In genomic region chrX:43005561-43005960, GRCh38 we compare ENCODE assay signal across 24 cellular contexts.
A peak's percentile ranks its signal among the peaks of the same experiment; 100 is the strongest.
DNase-seq lines count a peak whose midpoint lies in the region; ATAC-seq, FAIRE-seq and TF ChIP-seq lines count a peak whose summit lies in the region.
"Had no signal": no experiment of that assay in that cellular context is flagged by ENCODE, and none has a peak within 500 bp of the region (broad histone marks: within the 10 kb centered on the region; RNA-seq: fewer than 3 reads in every experiment).

No MANE protein-coding gene starts in this region.

- H3K27me3 ChIP-seq in GM23338 (ENCODE audit: insufficient read depth): no peaks in the 10 kb centered on the region
- H3K27me3 ChIP-seq in Loucy (ENCODE audit: insufficient read depth, low read length, poor library complexity, severe bottlenecking): no peaks in the 10 kb centered on the region
- no peaks in the 10 kb centered on the region for H3K27me3 ChIP-seq in bronchial epithelial cell (ENCODE audit: control insufficient read depth, insufficient read depth, low read length)
- no peaks in the 10 kb centered on the region for H3K27me3 ChIP-seq in iPS-20b (ENCODE audit: insufficient read depth, low read length)
- H3K27me3 ChIP-seq in ascending aorta: no peaks in the 10 kb centered on the region
- H3K27me3 ChIP-seq: MG63 had no signal

- H3K4me2 ChIP-seq in GM23338 (no peak overlapping the region), Loucy (ENCODE audit: low read depth, low read length, poor library complexity, severe bottlenecking) (no peak overlapping the region)
- H3K4me2 ChIP-seq: A549, PC-9 had no signal

- no peak overlapping the region for H3K4me3 Mint-ChIP-seq in GM23338
- H3K4me3 Mint-ChIP-seq in chondrocyte (ENCODE audit: unreplicated experiment): no peak overlapping the region
- H3K4me3 Mint-ChIP-seq: B cell, CD14-positive monocyte had no signal

- intact Hi-C loops in ascending aorta (cut with DNase I): no loop called here

- no peak; the same call in 2 of the 3 replicates for ATAC-seq in GM23338
- ATAC-seq: A549 had no signal

- H3K9me3 Mint-ChIP-seq in GM23338 (peaks cover 7% of the 10 kb centered on the region), chondrocyte (ENCODE audit: low read depth) (peaks cover 2% of the 10 kb centered on the region)
- H3K9me3 Mint-ChIP-seq: CD14-positive monocyte had no signal

- H3K36me3 Mint-ChIP-seq in GM23338 (ENCODE audit: low read depth) (peaks cover 24% of the 10 kb centered on the region; the same call in 2 of the 3 replicates), chondrocyte (ENCODE audit: low read depth) (no peaks in the 10 kb centered on the region)
- H3K36me3 Mint-ChIP-seq: CD14-positive monocyte had no signal

- H3K4me1 ChIP-seq in GM23338 (ENCODE audit: insufficient read depth) (peaks cover 9% of the 10 kb centered on the region), Loucy (ENCODE audit: insufficient read depth, low read length, poor library complexity, severe bottlenecking) (no peaks in the 10 kb centered on the region), iPS-20b (ENCODE audit: insufficient read depth, low read length) (peaks cover 6% of the 10 kb centered on the region; the same call in 1 of the 2 replicates), ascending aorta (no peaks in the 10 kb centered on the region)
- H3K4me1 ChIP-seq: A549 had no signal

- H4K20me1 ChIP-seq in GM23338 (replicated peaks; ENCODE audit: insufficient read depth): no peaks in the 10 kb centered on the region
- no peaks in the 10 kb centered on the region for H4K20me1 ChIP-seq in Loucy (ENCODE audit: insufficient read depth, low read length, poor library complexity, severe bottlenecking)

- H3K27ac ChIP-seq in GM23338 (ENCODE audit: low read depth) (peak overlapping the region; percentile 83; the same call in 1 of the 2 replicates), iPS-20b (ENCODE audit: low read length) (peak overlapping the region; percentile 88), ascending aorta (no peak overlapping the region)
- H3K27ac ChIP-seq: A549, PC-9 had no signal

- peaks cover 2% of the 10 kb centered on the region; the same call in 1 of the 2 replicates for H3K9me2 ChIP-seq in GM23338 (ENCODE audit: insufficient read depth)
- no peaks in the 10 kb centered on the region for H3K9me2 ChIP-seq in Loucy (replicated peaks; ENCODE audit: low read depth, low read length)

- FAIRE-seq in bronchial epithelial cell (lab: Jason Lieb, UNC): peak; percentile 86

- H3K27ac Mint-ChIP-seq in GM23338 (peak overlapping the region; percentile 93), chondrocyte (ENCODE audit: unreplicated experiment) (no peak overlapping the region)
- H3K27ac Mint-ChIP-seq: B cell had no signal

- no peak overlapping the region for H2AFZ ChIP-seq in GM23338
- peak overlapping the region; percentile 70; the same call in 1 of the 2 replicates for H2AFZ ChIP-seq in Loucy (ENCODE audit: low read length)
- H2AFZ ChIP-seq: PC-9 had no signal

- no peaks in the 10 kb centered on the region for H3K79me2 ChIP-seq in GM23338 (replicated peaks; ENCODE audit: insufficient read depth)
- no peaks in the 10 kb centered on the region for H3K79me2 ChIP-seq in Loucy (ENCODE audit: insufficient read depth, low read length)

- no peak for TF ChIP-seq CTCF in GM23338 (conservative IDR thresholded peaks at IDR 0.05; ENCODE audit: low read depth in 2 of 2)
- no peak for TF ChIP-seq CTCF in Loucy (conservative IDR thresholded peaks at IDR 0.05; ENCODE audit: low read length)
- TF ChIP-seq CTCF in bronchial epithelial cell (IDR thresholded peaks at IDR 0.05; ENCODE audit: insufficient read depth, low read length, severe bottlenecking): no peak
- no peak for TF ChIP-seq CTCF in ascending aorta (IDR thresholded peaks at IDR 0.05)
- TF ChIP-seq CTCF in chondrocyte (IDR thresholded peaks at IDR 0.05): no peak

- H3K4me1 Mint-ChIP-seq in GM23338 (peaks cover 26% of the 10 kb centered on the region), chondrocyte (ENCODE audit: low read depth) (no peaks in the 10 kb centered on the region)
- H3K4me1 Mint-ChIP-seq: CD14-positive monocyte had no signal

- H3F3A ChIP-seq in GM23338 (replicated peaks; ENCODE audit: low read depth) (no peaks in the 10 kb centered on the region), Loucy (ENCODE audit: low read depth) (no peaks in the 10 kb centered on the region)

- no peak overlapping the region for H3K9ac ChIP-seq in Loucy (ENCODE audit: low read depth, low read length, poor library complexity, severe bottlenecking)
- peak overlapping the region; percentile 21; the same call in 1 of the 2 replicates for H3K9ac ChIP-seq in iPS-20b (ENCODE audit: low read depth, low read length)

- H3K4me3 ChIP-seq in GM23338: no peak overlapping the region
- no peak overlapping the region for H3K4me3 ChIP-seq in Loucy (ENCODE audit: low read length, poor library complexity, severe bottlenecking)
- no peak overlapping the region for H3K4me3 ChIP-seq in bronchial epithelial cell (ENCODE audit: low read depth, low read length)
- no peak overlapping the region for H3K4me3 ChIP-seq in iPS-20b (ENCODE audit: low read length)
- no peak overlapping the region for H3K4me3 ChIP-seq in ascending aorta
- H3K4me3 ChIP-seq: A549, MG63, PC-9 had no signal

- H3K27me3 Mint-ChIP-seq in GM23338 (ENCODE audit: insufficient read depth, low read depth, poor library complexity) (no peaks in the 10 kb centered on the region), chondrocyte (ENCODE audit: low read depth) (peaks cover 2% of the 10 kb centered on the region)
- H3K27me3 Mint-ChIP-seq: B cell had no signal

- DNase-seq in GM23338 (ENCODE audit: low spot score) (peak; percentile 31), bronchial epithelial cell (ENCODE audit: low read depth) (no peak), ascending aorta (ENCODE audit: low spot score in 2 of 2) (no peak), hippocampal formation (lab: John Stamatoyannopoulos, UW) (no peak), T-helper 1 cell (no peak), chondrocyte (ENCODE audit: low spot score) (no peak)
- DNase-seq: DMS53, GF-D8, HCEC 1CT, Karpas-422, MG63, NCI-H1417, NCI-H1694 treated with DMSO at 0.1 percent for 48 hours, NCI-H2081 treated with DMSO at 0.1 percent for 48 hours, NCI-H446, NCI-H526, PC-9, RPMI8226, SHP77 had no signal

- no peaks in the 10 kb centered on the region for H3K9me3 ChIP-seq in Loucy (ENCODE audit: insufficient read depth, low read depth, low read length)
- H3K9me3 ChIP-seq in iPS-20b (ENCODE audit: insufficient read depth, low read depth, low read length): no peaks in the 10 kb centered on the region
- no peaks in the 10 kb centered on the region for H3K9me3 ChIP-seq in ascending aorta
- H3K9me3 ChIP-seq: A549, MG63 had no signal

- no peaks in the 10 kb centered on the region for H3K36me3 ChIP-seq in GM23338 (ENCODE audit: insufficient read depth)
- H3K36me3 ChIP-seq in Loucy (ENCODE audit: insufficient read depth, low read length): no peaks in the 10 kb centered on the region
- no peaks in the 10 kb centered on the region for H3K36me3 ChIP-seq in bronchial epithelial cell (ENCODE audit: control insufficient read depth, insufficient read depth, low read length)
- H3K36me3 ChIP-seq in iPS-20b (ENCODE audit: insufficient read depth, low read depth, low read length): no peaks in the 10 kb centered on the region
- no peaks in the 10 kb centered on the region for H3K36me3 ChIP-seq in ascending aorta
- H3K36me3 ChIP-seq: MG63 had no signal

TF ChIP-seq in GM23338, 12 proteins besides CTCF, POLR2A, EP300 and RAD21:
- TF ChIP-seq NANOG (IDR thresholded peaks at IDR 0.05; ENCODE audit: borderline replicate concordance) (0 out of 2 replicates have a peak, but pooled peaks have one; percentile 35), STAT1 (IDR thresholded peaks at IDR 0.05; ENCODE audit: unreplicated experiment) (no peak)
TF ChIP-seq in GM23338: peak in this region for 1.

Comparison
In these comparisons a context has a peak if more than half of its experiments do, and no peak if none do; other contexts are left out.
1. H3K27ac ChIP-seq: peak in GM23338 (single experiment) and iPS-20b (single experiment); none in ascending aorta (0 of 2).